Comparison of ENCODE assay signal across 1 cellular context in the genomic region with DNA sequence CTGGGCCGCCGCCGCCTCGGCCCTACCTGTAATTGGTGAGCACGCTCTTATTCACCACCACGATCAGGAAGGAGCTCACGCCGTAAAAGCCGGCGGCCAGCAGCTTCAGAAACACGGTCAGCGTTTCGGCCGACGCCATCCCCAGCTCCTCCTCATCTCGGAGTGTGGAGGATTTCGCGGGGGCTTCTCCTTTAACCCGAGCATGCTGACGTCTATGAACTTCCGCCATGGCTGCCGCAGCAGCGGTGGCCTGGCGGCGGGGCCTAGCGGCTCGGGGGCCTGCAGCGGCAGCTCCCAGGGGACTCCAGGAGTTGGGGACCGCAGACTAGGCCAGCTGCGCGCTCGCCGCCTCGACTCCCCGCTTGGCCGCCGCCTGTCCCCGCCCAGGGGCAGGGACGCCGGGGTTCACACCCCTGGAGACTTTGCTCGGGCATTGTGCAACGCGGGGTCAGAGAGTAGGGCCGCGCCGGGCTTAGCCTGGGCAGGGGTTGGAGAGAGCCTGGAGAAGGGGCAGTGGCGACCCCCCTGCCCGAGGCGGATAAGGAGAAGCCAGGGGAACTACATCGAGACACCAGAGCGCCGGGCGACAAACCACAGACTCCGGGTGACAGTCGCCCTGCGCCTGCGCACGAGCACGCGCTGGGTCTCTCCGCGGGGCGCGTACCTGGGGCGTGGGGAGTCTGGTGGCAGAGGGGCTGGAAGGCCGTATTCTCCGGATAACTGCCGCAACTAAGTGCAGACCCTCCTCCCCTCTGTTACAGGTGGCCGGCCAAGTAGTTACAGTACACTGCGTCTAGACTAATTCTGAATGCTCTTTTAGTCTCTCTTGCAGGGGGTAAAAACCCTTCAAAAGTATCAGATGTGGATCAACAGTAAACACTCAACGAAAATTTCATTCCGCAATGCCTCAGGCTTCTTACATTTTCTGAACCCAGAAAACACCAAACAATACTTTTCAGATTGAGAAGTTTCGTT.
A peak's percentile ranks its signal among the peaks of the same experiment; 100 is the strongest.
TF ChIP-seq lines count a peak whose summit lies in the region.

SLC35D1 (minus strand) TSS at position 364 of the 975 bp plus-strand sequence; CDS start at position 229, 135 bp downstream.

TF ChIP-seq in GM12878, 131 proteins besides CTCF, POLR2A, EP300 and RAD21 (continued from another document and continues in another):
- TF ChIP-seq ETV6 (conservative IDR thresholded peaks at IDR 0.05 in 1 of 2, IDR thresholded peaks at IDR 0.05 in 1 of 2; ENCODE audit: borderline replicate concordance in 1 of 2, low read depth in 1 of 2) (no peak), BHLHE40 (IDR thresholded peaks at IDR 0.05; ENCODE audit: borderline replicate concordance in 1 of 2, low read depth in 2 of 2, low read length in 1 of 2) (peak; percentile 22 to 49; a peak in 2 of 4 replicates), CEBPB (IDR thresholded peaks at IDR 0.05; ENCODE audit: borderline replicate concordance in 1 of 2, low read depth in 2 of 2, low read length in 2 of 2) (no peak), CUX1 (IDR thresholded peaks at IDR 0.05; ENCODE audit: insufficient replicate concordance, low read depth, low read length) (no peak), ASH2L (IDR thresholded peaks at IDR 0.05; ENCODE audit: borderline replicate concordance, low read depth) (peak; percentile 58; the same call in 1 of the 2 replicates), ZNF207 (IDR thresholded peaks at IDR 0.05; ENCODE audit: borderline replicate concordance) (no peak), RUNX3 (IDR thresholded peaks at IDR 0.05; ENCODE audit: low read length) (peak; percentile 59), KAT2A (conservative IDR thresholded peaks at IDR 0.05; ENCODE audit: control insufficient read depth, low read depth, low read length) (no peak), MXI1 (IDR thresholded peaks at IDR 0.05; ENCODE audit: low read depth, low read length) (peak; percentile 54; the same call in 1 of the 2 replicates), HDAC2 (IDR thresholded peaks at IDR 0.05) (no peak), SMARCA5 (IDR thresholded peaks at IDR 0.05) (no peak; the same call in 1 of the 2 replicates), E2F4 (IDR thresholded peaks at IDR 0.05; ENCODE audit: low read depth, low read length) (no peak), CBX3 (IDR thresholded peaks at IDR 0.05; ENCODE audit: borderline replicate concordance, low read depth) (no peak), KLF5 (IDR thresholded peaks at IDR 0.05; ENCODE audit: partially characterized antibody) (no peak), SMC3 (IDR thresholded peaks at IDR 0.05; ENCODE audit: borderline replicate concordance, low read length) (no peak), NBN (IDR thresholded peaks at IDR 0.05) (0 out of 2 replicates have a peak, but pooled peaks have one; percentile 61), IKZF2 (IDR thresholded peaks at IDR 0.05) (peak; percentile 31 to 51; a peak in 1 of 4 replicates), RFX5 (IDR thresholded peaks at IDR 0.05; ENCODE audit: low read depth, low read length) (no peak), EGR1 (IDR thresholded peaks at IDR 0.05; ENCODE audit: borderline replicate concordance in 1 of 2, low read depth in 2 of 2, low read length in 2 of 2) (peak in 1 of 2 experiments; percentile 7; a peak in 1 of 3 replicates), CBFB (IDR thresholded peaks at IDR 0.05; ENCODE audit: low read depth) (0 out of 2 replicates have a peak, but pooled peaks have one; percentile 41), SIX5 (IDR thresholded peaks at IDR 0.05; ENCODE audit: low read depth, low read length, severe bottlenecking) (no peak), ZNF592 (IDR thresholded peaks at IDR 0.05) (no peak), CHD2 (IDR thresholded peaks at IDR 0.05; ENCODE audit: borderline replicate concordance, low read depth, low read length) (0 out of 2 replicates have a peak, but pooled peaks have one; percentile 33), NR2C1 (IDR thresholded peaks at IDR 0.05) (no peak; the same call in 1 of the 2 replicates), RAD51 (IDR thresholded peaks at IDR 0.05) (no peak), MEF2B (IDR thresholded peaks at IDR 0.05; ENCODE audit: partially characterized antibody, poor library complexity, severe bottlenecking) (peak; percentile 97)
- TF ChIP-seq, protein P1, sequence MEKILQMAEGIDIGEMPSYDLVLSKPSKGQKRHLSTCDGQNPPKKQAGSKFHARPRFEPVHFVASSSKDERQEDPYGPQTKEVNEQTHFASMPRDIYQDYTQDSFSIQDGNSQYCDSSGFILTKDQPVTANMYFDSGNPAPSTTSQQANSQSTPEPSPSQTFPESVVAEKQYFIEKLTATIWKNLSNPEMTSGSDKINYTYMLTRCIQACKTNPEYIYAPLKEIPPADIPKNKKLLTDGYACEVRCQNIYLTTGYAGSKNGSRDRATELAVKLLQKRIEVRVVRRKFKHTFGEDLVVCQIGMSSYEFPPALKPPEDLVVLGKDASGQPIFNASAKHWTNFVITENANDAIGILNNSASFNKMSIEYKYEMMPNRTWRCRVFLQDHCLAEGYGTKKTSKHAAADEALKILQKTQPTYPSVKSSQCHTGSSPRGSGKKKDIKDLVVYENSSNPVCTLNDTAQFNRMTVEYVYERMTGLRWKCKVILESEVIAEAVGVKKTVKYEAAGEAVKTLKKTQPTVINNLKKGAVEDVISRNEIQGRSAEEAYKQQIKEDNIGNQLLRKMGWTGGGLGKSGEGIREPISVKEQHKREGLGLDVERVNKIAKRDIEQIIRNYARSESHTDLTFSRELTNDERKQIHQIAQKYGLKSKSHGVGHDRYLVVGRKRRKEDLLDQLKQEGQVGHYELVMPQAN (conservative IDR thresholded peaks at IDR 0.05): no peak; the same call in 1 of the 2 replicates
- TF ChIP-seq, protein P2, sequence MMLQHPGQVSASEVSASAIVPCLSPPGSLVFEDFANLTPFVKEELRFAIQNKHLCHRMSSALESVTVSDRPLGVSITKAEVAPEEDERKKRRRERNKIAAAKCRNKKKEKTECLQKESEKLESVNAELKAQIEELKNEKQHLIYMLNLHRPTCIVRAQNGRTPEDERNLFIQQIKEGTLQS (IDR thresholded peaks at IDR 0.05; ENCODE audit: borderline replicate concordance, extremely low read depth, low read depth, low read length): no peak
- TF ChIP-seq, protein P3, sequence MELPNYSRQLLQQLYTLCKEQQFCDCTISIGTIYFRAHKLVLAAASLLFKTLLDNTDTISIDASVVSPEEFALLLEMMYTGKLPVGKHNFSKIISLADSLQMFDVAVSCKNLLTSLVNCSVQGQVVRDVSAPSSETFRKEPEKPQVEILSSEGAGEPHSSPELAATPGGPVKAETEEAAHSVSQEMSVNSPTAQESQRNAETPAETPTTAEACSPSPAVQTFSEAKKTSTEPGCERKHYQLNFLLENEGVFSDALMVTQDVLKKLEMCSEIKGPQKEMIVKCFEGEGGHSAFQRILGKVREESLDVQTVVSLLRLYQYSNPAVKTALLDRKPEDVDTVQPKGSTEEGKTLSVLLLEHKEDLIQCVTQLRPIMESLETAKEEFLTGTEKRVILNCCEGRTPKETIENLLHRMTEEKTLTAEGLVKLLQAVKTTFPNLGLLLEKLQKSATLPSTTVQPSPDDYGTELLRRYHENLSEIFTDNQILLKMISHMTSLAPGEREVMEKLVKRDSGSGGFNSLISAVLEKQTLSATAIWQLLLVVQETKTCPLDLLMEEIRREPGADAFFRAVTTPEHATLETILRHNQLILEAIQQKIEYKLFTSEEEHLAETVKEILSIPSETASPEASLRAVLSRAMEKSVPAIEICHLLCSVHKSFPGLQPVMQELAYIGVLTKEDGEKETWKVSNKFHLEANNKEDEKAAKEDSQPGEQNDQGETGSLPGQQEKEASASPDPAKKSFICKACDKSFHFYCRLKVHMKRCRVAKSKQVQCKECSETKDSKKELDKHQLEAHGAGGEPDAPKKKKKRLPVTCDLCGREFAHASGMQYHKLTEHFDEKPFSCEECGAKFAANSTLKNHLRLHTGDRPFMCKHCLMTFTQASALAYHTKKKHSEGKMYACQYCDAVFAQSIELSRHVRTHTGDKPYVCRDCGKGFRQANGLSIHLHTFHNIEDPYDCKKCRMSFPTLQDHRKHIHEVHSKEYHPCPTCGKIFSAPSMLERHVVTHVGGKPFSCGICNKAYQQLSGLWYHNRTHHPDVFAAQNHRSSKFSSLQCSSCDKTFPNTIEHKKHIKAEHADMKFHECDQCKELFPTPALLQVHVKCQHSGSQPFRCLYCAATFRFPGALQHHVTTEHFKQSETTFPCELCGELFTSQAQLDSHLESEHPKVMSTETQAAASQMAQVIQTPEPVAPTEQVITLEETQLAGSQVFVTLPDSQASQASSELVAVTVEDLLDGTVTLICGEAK (IDR thresholded peaks at IDR 0.05; ENCODE audit: borderline replicate concordance): 0 out of 2 replicates have a peak, but pooled peaks have one; percentile 35
- TF ChIP-seq, protein P4, sequence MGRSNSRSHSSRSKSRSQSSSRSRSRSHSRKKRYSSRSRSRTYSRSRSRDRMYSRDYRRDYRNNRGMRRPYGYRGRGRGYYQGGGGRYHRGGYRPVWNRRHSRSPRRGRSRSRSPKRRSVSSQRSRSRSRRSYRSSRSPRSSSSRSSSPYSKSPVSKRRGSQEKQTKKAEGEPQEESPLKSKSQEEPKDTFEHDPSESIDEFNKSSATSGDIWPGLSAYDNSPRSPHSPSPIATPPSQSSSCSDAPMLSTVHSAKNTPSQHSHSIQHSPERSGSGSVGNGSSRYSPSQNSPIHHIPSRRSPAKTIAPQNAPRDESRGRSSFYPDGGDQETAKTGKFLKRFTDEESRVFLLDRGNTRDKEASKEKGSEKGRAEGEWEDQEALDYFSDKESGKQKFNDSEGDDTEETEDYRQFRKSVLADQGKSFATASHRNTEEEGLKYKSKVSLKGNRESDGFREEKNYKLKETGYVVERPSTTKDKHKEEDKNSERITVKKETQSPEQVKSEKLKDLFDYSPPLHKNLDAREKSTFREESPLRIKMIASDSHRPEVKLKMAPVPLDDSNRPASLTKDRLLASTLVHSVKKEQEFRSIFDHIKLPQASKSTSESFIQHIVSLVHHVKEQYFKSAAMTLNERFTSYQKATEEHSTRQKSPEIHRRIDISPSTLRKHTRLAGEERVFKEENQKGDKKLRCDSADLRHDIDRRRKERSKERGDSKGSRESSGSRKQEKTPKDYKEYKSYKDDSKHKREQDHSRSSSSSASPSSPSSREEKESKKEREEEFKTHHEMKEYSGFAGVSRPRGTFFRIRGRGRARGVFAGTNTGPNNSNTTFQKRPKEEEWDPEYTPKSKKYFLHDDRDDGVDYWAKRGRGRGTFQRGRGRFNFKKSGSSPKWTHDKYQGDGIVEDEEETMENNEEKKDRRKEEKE (IDR thresholded peaks at IDR 0.05): no peak
